Comparison of ENCODE assay signal across 1 cellular context in genomic region chr20:45969712-45970634, GRCh38.
TF ChIP-seq lines count a peak whose summit lies in the region.

No MANE protein-coding gene starts in this region.

TF ChIP-seq in IMR-90, 13 proteins besides CTCF, POLR2A, EP300 and RAD21 (continued from another document):
- TF ChIP-seq USF2 (IDR thresholded peaks at IDR 0.05; ENCODE audit: low read depth, low read length) = no peak
- TF ChIP-seq BHLHE40 (IDR thresholded peaks at IDR 0.05; ENCODE audit: low read depth, low read length) = no peak
- no peak for TF ChIP-seq FOS (IDR thresholded peaks at IDR 0.05; ENCODE audit: low read depth, low read length)
